In the genomic region with DNA sequence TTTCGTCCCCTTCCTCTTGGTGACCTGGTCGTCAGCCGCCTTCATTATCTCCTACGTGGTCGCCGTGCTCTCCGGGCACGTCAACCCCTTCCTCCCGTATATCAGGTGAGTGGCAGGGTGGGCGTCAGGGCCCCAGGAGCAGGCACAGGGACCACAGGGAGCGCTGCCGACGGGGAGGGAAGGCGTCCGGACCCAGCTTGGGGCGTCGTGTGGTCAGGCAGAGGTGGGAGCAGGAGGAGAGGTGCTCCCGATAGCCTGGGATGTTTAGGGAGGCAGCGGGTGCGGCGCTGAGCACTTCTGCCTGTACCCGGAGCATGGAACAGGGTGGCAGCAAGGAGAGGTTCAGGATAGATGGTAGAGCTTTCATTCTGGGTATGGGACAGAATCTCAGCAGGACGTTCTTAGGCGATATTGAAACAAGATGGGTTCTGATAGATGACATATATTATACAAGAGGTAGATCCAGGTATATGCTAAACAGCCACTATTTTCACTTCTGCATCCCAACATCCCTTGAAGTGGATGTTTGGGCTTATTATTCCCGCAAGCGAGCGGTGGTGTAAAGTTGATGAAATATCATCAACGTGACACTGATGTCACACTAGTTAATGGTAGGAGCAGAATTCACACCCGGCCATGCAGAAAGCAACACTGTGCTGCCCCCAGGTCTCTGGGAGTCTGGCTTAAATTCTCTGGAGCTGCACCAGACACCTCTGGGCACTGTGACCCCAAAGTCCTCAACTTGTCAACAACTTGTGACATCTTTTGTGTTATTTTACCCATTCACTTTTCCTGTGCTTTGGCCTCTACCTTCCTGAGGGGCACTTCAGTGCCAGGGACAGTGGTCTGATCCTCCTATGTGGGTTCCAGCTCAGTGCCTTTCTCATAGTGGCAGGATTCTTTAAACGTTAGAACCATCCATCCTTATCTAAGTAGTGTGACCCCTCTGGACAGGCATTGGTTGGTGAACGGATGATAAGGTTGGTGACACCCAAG, we compare ENCODE assay signal across 9 cellular contexts. TPM values are rescaled to one million over a fixed set of nuclear protein-coding genes. Genes with fewer than 3 reads are reported as not detected.
DNase-seq lines count a peak whose midpoint lies in the region; FAIRE-seq and TF ChIP-seq lines count a peak whose summit lies in the region.
"Had no signal": no experiment of that assay in that cellular context is flagged by ENCODE, and none has a peak within 500 bp of the region (broad histone marks: within the 10 kb centered on the region; RNA-seq: fewer than 3 reads in every experiment).

No MANE protein-coding gene starts in this region.

- peak; percentile 60 for DNase-seq in DMS53 (lab: John Stamatoyannopoulos, UW)
- no peak for DNase-seq in DMS53 treated with DMSO at 0.1 percent for 48 hours (lab: John Stamatoyannopoulos, UW; ENCODE audit: unreplicated experiment)
- DNase-seq in H9 = peak; percentile 61
- peak; percentile 8 for DNase-seq in MM.1S
- DNase-seq in astrocyte (ENCODE audit: low read depth) = no peak
- DNase-seq in spleen = no peak
- no peak for DNase-seq in GDM1 (lab: John Stamatoyannopoulos, UW)

- intact Hi-C loops in spleen (cut with DNase I; ENCODE audit: low total_unique reads) = no loop called here

- H3K27me3 ChIP-seq in H9 (ENCODE audit: insufficient read depth, low read length) (no peaks in the 10 kb centered on the region; the same call in 1 of the 2 replicates), MM.1S (replicated peaks; ENCODE audit: insufficient read depth, low read length) (no peaks in the 10 kb centered on the region), astrocyte (ENCODE audit: insufficient read depth, low read length) (no peaks in the 10 kb centered on the region), iPS-20b (ENCODE audit: insufficient read depth, low read length) (peaks cover 28% of the 10 kb centered on the region), spleen (replicated peaks in 1 of 7) (no peaks in the 10 kb centered on the region)

- H3K27ac Mint-ChIP-seq in H9 (peak overlapping the region in 1 of 3 experiments; percentile 89; a peak in 1 of 7 replicates), astrocyte (ENCODE audit: unreplicated experiment) (peak overlapping the region; percentile 64)

- no peak overlapping the region for H2BK5ac ChIP-seq in H9 (ENCODE audit: insufficient read length, low read length)

- no peak for TF ChIP-seq POLR2A in spleen (IDR thresholded peaks at IDR 0.05)

- H3K4me3 Mint-ChIP-seq in H9 (peak overlapping the region; percentile 85 to 94), astrocyte (ENCODE audit: unreplicated experiment) (peak overlapping the region; percentile 90)

- H3K27ac ChIP-seq in H9 (ENCODE audit: insufficient read length, low read depth, low read length) = no peak overlapping the region
- peak overlapping the region; percentile 79; the same call in 1 of the 2 replicates for H3K27ac ChIP-seq in MM.1S (ENCODE audit: low read length)
- H3K27ac ChIP-seq in astrocyte (ENCODE audit: low read depth, low read length) = peak overlapping the region; percentile 88
- H3K27ac ChIP-seq in iPS-20b (ENCODE audit: low read length) = no peak overlapping the region
- H3K27ac ChIP-seq in spleen = peak overlapping the region; percentile 93 to 99 (median 98)

- no peaks in the 10 kb centered on the region for H3K4me1 ChIP-seq in H9 (ENCODE audit: insufficient read depth, low read length)
- peaks cover 7% of the 10 kb centered on the region for H3K4me1 ChIP-seq in MM.1S (ENCODE audit: low read length)
- H3K4me1 ChIP-seq in astrocyte (ENCODE audit: insufficient read depth, low read length) = peaks cover 5% of the 10 kb centered on the region
- peaks cover 5% of the 10 kb centered on the region; the same call in 1 of the 2 replicates for H3K4me1 ChIP-seq in iPS-20b (ENCODE audit: insufficient read depth, low read length)
- peaks cover 0 to 70% (median 33%) of the 10 kb centered on the region in 6 donors for H3K4me1 ChIP-seq in spleen

- H3K23ac ChIP-seq in H9 (ENCODE audit: insufficient read length, low read depth, low read length) = no peak overlapping the region

- WGBS in H9 (ENCODE audit: extremely low coverage, insufficient read length, low lambda C conversion rate) = no CpG with 5 or more reads among the region's 31 CpGs
- 2 to 5% (median 3%) methylated on average over 23 to 31 of the region's 31 CpGs for WGBS in spleen, 5 donors

- peaks cover 0 to 9% (median 7%) of the 10 kb centered on the region in 3 experiments; a peak in 5 of 7 replicates for H3K36me3 Mint-ChIP-seq in H9 (ENCODE audit: insufficient read depth in 1 of 3, low read depth in 3 of 3)
- peaks cover 5% of the 10 kb centered on the region for H3K36me3 Mint-ChIP-seq in astrocyte (ENCODE audit: low read depth, unreplicated experiment)

- H3K4me3 ChIP-seq in MM.1S (ENCODE audit: low read length) (peak overlapping the region; percentile 99), astrocyte (ENCODE audit: insufficient read depth, low read depth, low read length) (peak overlapping the region; percentile 71), iPS-20b (ENCODE audit: low read length) (peak overlapping the region; percentile 79), spleen (peak overlapping the region; percentile 50 to 93 (median 72))

- H2BK20ac ChIP-seq in H9 (ENCODE audit: low read depth, low read length, poor library complexity, severe bottlenecking) = no peak overlapping the region

- H3K9me3 ChIP-seq in H9 (ENCODE audit: control insufficient read depth, low read depth, low read length) (no peaks in the 10 kb centered on the region), MM.1S (replicated peaks; ENCODE audit: insufficient read depth, low read length) (no peaks in the 10 kb centered on the region), astrocyte (ENCODE audit: insufficient read depth, low read depth, low read length) (no peaks in the 10 kb centered on the region), iPS-20b (ENCODE audit: insufficient read depth, low read depth, low read length) (no peaks in the 10 kb centered on the region), spleen (no peaks in the 10 kb centered on the region)

- peaks cover 10% of the 10 kb centered on the region for H3F3A ChIP-seq in MM.1S (ENCODE audit: insufficient read depth, low read length)

- H2AFZ ChIP-seq in H9 (ENCODE audit: low read length) (peak overlapping the region; percentile 4), MM.1S (ENCODE audit: low read length) (peak overlapping the region; percentile 100), astrocyte (ENCODE audit: low read depth, low read length) (peak overlapping the region; percentile 97)

- H3K4me1 Mint-ChIP-seq in H9 (peaks cover 11% of the 10 kb centered on the region in 2 experiments), astrocyte (ENCODE audit: low read depth, unreplicated experiment) (no peaks in the 10 kb centered on the region)

- no peak overlapping the region for H3K56ac ChIP-seq in H9 (ENCODE audit: insufficient read length, low read depth, low read length)

- H3K14ac ChIP-seq in H9 (ENCODE audit: insufficient read depth, low read length) = peak overlapping the region; percentile 80

- H2BK15ac ChIP-seq in H9 (ENCODE audit: low read depth, low read length) = no peak overlapping the region

- no peak overlapping the region for H3K4ac ChIP-seq in H9 (ENCODE audit: low read depth, low read length)

- peak overlapping the region; percentile 71 for H3K4me2 ChIP-seq in H9 (ENCODE audit: insufficient read depth, insufficient read length, low read length)
- H3K4me2 ChIP-seq in MM.1S (ENCODE audit: low read depth, low read length) = peak overlapping the region; percentile 82
- peak overlapping the region; percentile 91 for H3K4me2 ChIP-seq in astrocyte (ENCODE audit: low read length)

- no peak overlapping the region for H4K5ac ChIP-seq in H9 (ENCODE audit: insufficient read length, low read depth, low read length)

- H3K27me3 Mint-ChIP-seq in H9 (ENCODE audit: low read depth) (peaks cover 16% of the 10 kb centered on the region), astrocyte (ENCODE audit: low read depth, unreplicated experiment) (no peaks in the 10 kb centered on the region)

- no peak overlapping the region for H2BK120ac ChIP-seq in H9 (ENCODE audit: low read depth, low read length, poor library complexity, severe bottlenecking)

- H3K9me2 ChIP-seq in MM.1S (replicated peaks; ENCODE audit: insufficient read depth, low read length) = no peaks in the 10 kb centered on the region

- H3T11ph ChIP-seq in H9 (ENCODE audit: low read length) = no peak overlapping the region

- no peaks in the 10 kb centered on the region for H3K36me3 ChIP-seq in MM.1S (replicated peaks; ENCODE audit: insufficient read depth, low read length)
- no peaks in the 10 kb centered on the region for H3K36me3 ChIP-seq in astrocyte (ENCODE audit: insufficient read depth, low read length)
- H3K36me3 ChIP-seq in iPS-20b (ENCODE audit: insufficient read depth, low read depth, low read length) = no peaks in the 10 kb centered on the region
- H3K36me3 ChIP-seq in spleen = peaks cover 0 to 9% (median 0%) of the 10 kb centered on the region in 6 donors

- no peak overlapping the region for H3K18ac ChIP-seq in H9 (ENCODE audit: insufficient read length, low read depth, low read length)

- FAIRE-seq in astrocyte (lab: Jason Lieb, UNC) = no peak
- FAIRE-seq: endometrium had no signal

- H3K9ac ChIP-seq in H9 (ENCODE audit: extremely low read depth, insufficient read length, low read length) (peak overlapping the region; percentile 39), MM.1S (ENCODE audit: low read length) (peak overlapping the region; percentile 94), astrocyte (ENCODE audit: low read length) (peak overlapping the region; percentile 91), iPS-20b (ENCODE audit: low read depth, low read length) (peak overlapping the region; percentile 75; the same call in 1 of the 2 replicates)

- no peaks in the 10 kb centered on the region for H3K79me1 ChIP-seq in H9 (ENCODE audit: insufficient read depth, low read depth, low read length, poor library complexity, severe bottlenecking)

- H4K20me1 ChIP-seq in H9 (ENCODE audit: control insufficient read depth, insufficient read depth, insufficient read length) (no peaks in the 10 kb centered on the region), MM.1S (ENCODE audit: insufficient read depth, low read length) (no peaks in the 10 kb centered on the region), astrocyte (ENCODE audit: insufficient read depth, low read length) (no peaks in the 10 kb centered on the region)

- H2AK5ac ChIP-seq in H9 (ENCODE audit: insufficient read length, low read length) = no peak overlapping the region

- H4K91ac ChIP-seq in H9 (ENCODE audit: insufficient read length, low read depth, low read length) = no peak overlapping the region

- no peak for TF ChIP-seq CTCF in H9 (conservative IDR thresholded peaks at IDR 0.05)
- no peak for TF ChIP-seq CTCF in MM.1S (IDR thresholded peaks at IDR 0.05; ENCODE audit: low read length)
- TF ChIP-seq CTCF in astrocyte (IDR thresholded peaks at IDR 0.05; ENCODE audit: insufficient read depth, low read depth, low read length) = no peak
- TF ChIP-seq CTCF in spleen (IDR thresholded peaks at IDR 0.05 in 8 of 11, conservative IDR thresholded peaks at IDR 0.05 in 3 of 11) = no peak

- H3K9me3 Mint-ChIP-seq in H9 (peaks cover 2% of the 10 kb centered on the region in 2 experiments; a peak in 2 of 5 replicates), astrocyte (ENCODE audit: unreplicated experiment) (no peaks in the 10 kb centered on the region)

- no peak overlapping the region for H2BK12ac ChIP-seq in H9 (ENCODE audit: insufficient read length, low read depth, low read length)

- H4K8ac ChIP-seq in H9 (replicated peaks; ENCODE audit: insufficient read length, low read depth, low read length) = no peak overlapping the region

- H3K23me2 ChIP-seq in H9 (ENCODE audit: insufficient read length, low read depth, low read length, poor library complexity, severe bottlenecking) = peaks cover 9% of the 10 kb centered on the region

- H3K79me2 ChIP-seq in H9 (ENCODE audit: insufficient read depth, low read length) (no peaks in the 10 kb centered on the region), MM.1S (ENCODE audit: low read length) (no peaks in the 10 kb centered on the region), astrocyte (ENCODE audit: insufficient read depth, low read length) (peaks cover 21% of the 10 kb centered on the region)

RNA-seq across cellular contexts. Expression of gene DRAM1, which starts 0.7 kb away (rescaled TPM):
- total RNA-seq in H9 (2021) (6.3 and 6.5 TPM in 2 replicates), astrocyte (18.0 and 20.4 TPM in 2 replicates), spleen (10 to 100 TPM; 12.4 to 43.1 (median 19.6) TPM)
- 10 to 100 TPM in 2 of 3 donors, 1 to 10 TPM in 1; 8.4 to 15.5 (median 10.8) TPM for polyA plus RNA-seq in spleen

RNA-seq across cellular contexts. Expression of gene GNPTAB, which starts 47.4 kb away (rescaled TPM):
- total RNA-seq in H9 (2021) (42.8 and 44.3 TPM in 2 replicates), astrocyte (43.7 and 43.8 TPM in 2 replicates), spleen (10 to 100 TPM; 40.3 to 90.8 (median 49.9) TPM)
- polyA plus RNA-seq in spleen = 10 to 100 TPM in 2 of 3 donors, 1 to 10 TPM in 1; 9.3 to 14.3 (median 12.6) TPM

Comparison
In these comparisons a context has a peak if more than half of its experiments do, and no peak if none do; other contexts are left out.
1. DNase-seq: peak in DMS53 (single experiment), H9 (single experiment) and MM.1S (single experiment); none in DMS53 treated with DMSO at 0.1 percent for 48 hours (single experiment), astrocyte (single experiment), spleen (single experiment) and GDM1 (single experiment).
2. H2AFZ ChIP-seq: peak in every context shown above with its lines; median percentile 100 in MM.1S; 97 in astrocyte; 4 in H9.
3. H3K27ac ChIP-seq: peak in MM.1S (single experiment), astrocyte (single experiment) and spleen (8 of 8); none in H9 (single experiment) and iPS-20b (single experiment).
4. H3K9ac ChIP-seq: peak in every context shown above with its lines; median percentile 94 in MM.1S; 91 in astrocyte; 75 in iPS-20b; 39 in H9.
5. Peak in every context shown above with its lines, with median percentiles within 50 percentile points of each other: H3K4me2 ChIP-seq and H3K4me3 ChIP-seq.